12 cellular contexts compared by ENCODE assay signal in genomic region chr3:112639451-112640332, GRCh38. TPM values are rescaled to one million over a fixed set of nuclear protein-coding genes. Genes with fewer than 3 reads are reported as not detected.
DNase-seq lines count a peak whose midpoint lies in the region; ATAC-seq, FAIRE-seq and TF ChIP-seq lines count a peak whose summit lies in the region.
"Had no signal": no experiment of that assay in that cellular context is flagged by ENCODE, and none has a peak within 500 bp of the region (broad histone marks: within the 10 kb centered on the region; RNA-seq: fewer than 3 reads in every experiment).

No MANE protein-coding gene starts in this region.

- H3K4me2 ChIP-seq in astrocyte (ENCODE audit: low read length) (peak overlapping the region; percentile 88), OCI-LY7 (ENCODE audit: low read length) (no peak overlapping the region)

- H3K36me3 Mint-ChIP-seq in astrocyte (ENCODE audit: low read depth, unreplicated experiment), result peaks cover 6% of the 10 kb centered on the region
- H3K36me3 Mint-ChIP-seq in stimulated activated naive B cell treated with anti-CD40 and anti-IgM and Interleukin-4, amounts not matched to agents 10 μg/mL and 1 μg/mL and 100 μg/mL, for 72 hours, result no peaks in the 10 kb centered on the region
- H3K36me3 Mint-ChIP-seq: CD4-positive, CD25-positive, alpha-beta regulatory T cell had no signal

- DNase-seq in BJ (ENCODE audit: low read depth), result no peak
- DNase-seq in astrocyte (ENCODE audit: low read depth), result no peak
- no peak for DNase-seq in left ventricle myocardium inferior
- DNase-seq in gastrocnemius medialis, result no peak
- no peak for DNase-seq in stimulated activated naive B cell treated with anti-CD40 and anti-IgM and Interleukin-4, amounts not matched to agents 10 μg/mL and 1 μg/mL and 100 μg/mL, for 72 hours
- no peak for DNase-seq in effector CD4-positive, alpha-beta T cell
- no peak for DNase-seq in OCI-LY7 (ENCODE audit: low spot score)
- DNase-seq: CD4-positive, CD25-positive, alpha-beta regulatory T cell; NCI-H524 had no signal

- in situ Hi-C loops in gastrocnemius medialis (cut with MboI; ENCODE audit: low sequenced_read_pairs in 4 of 4), result loop anchor here (5.0 to 10.0 kb wide), 5 partner anchors 173 to 348 kb away; partner anchors contain the start of gene CD200R1 (in 1 of the 4)

- H3K27ac Mint-ChIP-seq in astrocyte (ENCODE audit: unreplicated experiment), result peak overlapping the region; percentile 44
- H3K27ac Mint-ChIP-seq in stimulated activated naive B cell treated with anti-CD40 and anti-IgM and Interleukin-4, amounts not matched to agents 10 μg/mL and 1 μg/mL and 100 μg/mL, for 72 hours, result no peak overlapping the region
- H3K27ac Mint-ChIP-seq: CD4-positive, CD25-positive, alpha-beta regulatory T cell had no signal

- no peaks in the 10 kb centered on the region for H3K27me3 ChIP-seq in BJ (ENCODE audit: control insufficient read depth, insufficient read depth, low read length)
- no peaks in the 10 kb centered on the region for H3K27me3 ChIP-seq in astrocyte (ENCODE audit: insufficient read depth, low read length)
- H3K27me3 ChIP-seq in left ventricle myocardium inferior (ENCODE audit: low read depth), result peaks cover 47% of the 10 kb centered on the region
- no peaks in the 10 kb centered on the region for H3K27me3 ChIP-seq in gastrocnemius medialis

- POLR2A ChIA-PET in BJ (lab: Charles Lee), result interaction anchor here (0.6 to 0.8 kb wide), 4 partner anchors 31 to 489 kb away, joined by 3 to 4 read pairs (median 3); no protein-coding TSS in a partner anchor
- POLR2A ChIA-PET in OCI-LY7 (lab: Charles Lee), result interaction anchor here (0.6 to 1.3 kb wide), 3 partner anchors 12 to 612 kb away, joined by 3 to 4 read pairs (median 3); no protein-coding TSS in a partner anchor

- no TSS peak for BruUV-seq in OCI-LY7 (replicated peaks; lab: Mats Ljungman, UMichigan)

- no peak for ATAC-seq in gastrocnemius medialis
- no peak for ATAC-seq in stimulated activated naive B cell treated with anti-CD40 and anti-IgM and Interleukin-4, amounts not matched to agents 10 μg/mL and 1 μg/mL and 100 μg/mL, for 72 hours (replicated peaks)
- no peak for ATAC-seq in HG03039 (IDR thresholded peaks at IDR 0.05; ENCODE audit: unreplicated experiment)

- H4K20me1 ChIP-seq in astrocyte (ENCODE audit: insufficient read depth, low read length) (peaks cover 10% of the 10 kb centered on the region), OCI-LY7 (ENCODE audit: insufficient read depth, low read length) (no peaks in the 10 kb centered on the region)

- peaks cover 40% of the 10 kb centered on the region for H3K4me1 Mint-ChIP-seq in astrocyte (ENCODE audit: low read depth, unreplicated experiment)
- H3K4me1 Mint-ChIP-seq in stimulated activated naive B cell treated with anti-CD40 and anti-IgM and Interleukin-4, amounts not matched to agents 10 μg/mL and 1 μg/mL and 100 μg/mL, for 72 hours, result peaks cover 16 to 22% of the 10 kb centered on the region in 2 donors

- TF ChIP-seq CTCF in BJ (IDR thresholded peaks at IDR 0.05; ENCODE audit: insufficient read depth, low read depth, low read length) (no peak), astrocyte (IDR thresholded peaks at IDR 0.05; ENCODE audit: insufficient read depth, low read depth, low read length) (no peak), left ventricle myocardium inferior (IDR thresholded peaks at IDR 0.05; ENCODE audit: borderline replicate concordance) (no peak), gastrocnemius medialis (IDR thresholded peaks at IDR 0.05 in 4 of 5, conservative IDR thresholded peaks at IDR 0.05 in 1 of 5) (no peak), OCI-LY7 (conservative IDR thresholded peaks at IDR 0.05; ENCODE audit: low read length) (no peak)

- CTCF ChIA-PET in BJ (lab: Yijun Ruan, JAX), result interaction anchor here (0.6 to 9.9 kb wide), 6 partner anchors 12 to 340 kb away, joined by 3 to 155 read pairs (median 4); no protein-coding TSS in a partner anchor
- CTCF ChIA-PET in OCI-LY7 (lab: Charles Lee; ENCODE audit: unreplicated experiment), result no interaction called here

- peak; percentile 88 for FAIRE-seq in astrocyte (lab: Jason Lieb, UNC)
- FAIRE-seq: GM19239 had no signal

- TF ChIP-seq POLR2A in gastrocnemius medialis (IDR thresholded peaks at IDR 0.05), result no peak

- no peaks in the 10 kb centered on the region for H3K27me3 Mint-ChIP-seq in astrocyte (ENCODE audit: low read depth, unreplicated experiment)
- H3K27me3 Mint-ChIP-seq in stimulated activated naive B cell treated with anti-CD40 and anti-IgM and Interleukin-4, amounts not matched to agents 10 μg/mL and 1 μg/mL and 100 μg/mL, for 72 hours, result peaks cover 0 to 4% of the 10 kb centered on the region in 2 donors

- H3K79me2 ChIP-seq in astrocyte (ENCODE audit: insufficient read depth, low read length) (peaks cover 57% of the 10 kb centered on the region), OCI-LY7 (ENCODE audit: insufficient read depth, low read depth, low read length) (no peaks in the 10 kb centered on the region)

- intact Hi-C loops in left ventricle myocardium inferior (cut with micrococcal nuclease), result loop anchor here (5.0 kb wide), 1 partner anchor 173 kb away; no protein-coding TSS in a partner anchor
- intact Hi-C loops in gastrocnemius medialis (cut with DNase I; ENCODE audit: low total_unique reads), result loop anchor here (5.0 kb wide), 1 partner anchor 353 kb away; the partner anchor contains the start of gene GTPBP8
- intact Hi-C loops in OCI-LY7 (cut with micrococcal nuclease; ENCODE audit: unreplicated experiment), result loop anchor here (5.0 kb wide), 1 partner anchor 173 kb away; no protein-coding TSS in a partner anchor

- H3K9me2 ChIP-seq in OCI-LY7 (ENCODE audit: insufficient read depth, low read length), result no peaks in the 10 kb centered on the region

- H3K4me3 Mint-ChIP-seq in astrocyte (ENCODE audit: unreplicated experiment), result no peak overlapping the region
- H3K4me3 Mint-ChIP-seq in stimulated activated naive B cell treated with anti-CD40 and anti-IgM and Interleukin-4, amounts not matched to agents 10 μg/mL and 1 μg/mL and 100 μg/mL, for 72 hours, result no peak overlapping the region
- H3K4me3 Mint-ChIP-seq: CD4-positive, CD25-positive, alpha-beta regulatory T cell had no signal

- H3K9me3 Mint-ChIP-seq in astrocyte (ENCODE audit: unreplicated experiment), result no peaks in the 10 kb centered on the region
- H3K9me3 Mint-ChIP-seq in stimulated activated naive B cell treated with anti-CD40 and anti-IgM and Interleukin-4, amounts not matched to agents 10 μg/mL and 1 μg/mL and 100 μg/mL, for 72 hours, result no peaks in the 10 kb centered on the region
- H3K9me3 Mint-ChIP-seq: CD4-positive, CD25-positive, alpha-beta regulatory T cell had no signal

- no peak overlapping the region for H2AFZ ChIP-seq in astrocyte (ENCODE audit: low read depth, low read length)
- H2AFZ ChIP-seq in OCI-LY7 (ENCODE audit: low read length), result no peak overlapping the region

- peak overlapping the region; percentile 95 for H3K27ac ChIP-seq in astrocyte (ENCODE audit: low read depth, low read length)
- H3K27ac ChIP-seq in left ventricle myocardium inferior (replicated peaks), result peak overlapping the region; percentile 82
- peak overlapping the region; percentile 30 to 69 (median 58) for H3K27ac ChIP-seq in gastrocnemius medialis
- no peak overlapping the region for H3K27ac ChIP-seq in OCI-LY7 (ENCODE audit: low read depth, low read length, poor library complexity, severe bottlenecking)

- peak overlapping the region; percentile 96 for H3K9ac ChIP-seq in astrocyte (ENCODE audit: low read length)

- peaks cover 62% of the 10 kb centered on the region for H3K4me1 ChIP-seq in astrocyte (ENCODE audit: insufficient read depth, low read length)
- peaks cover 25% of the 10 kb centered on the region for H3K4me1 ChIP-seq in left ventricle myocardium inferior
- peaks cover 15 to 22% of the 10 kb centered on the region in 2 donors for H3K4me1 ChIP-seq in gastrocnemius medialis
- H3K4me1 ChIP-seq in OCI-LY7 (ENCODE audit: insufficient read depth, low read length, poor library complexity, severe bottlenecking), result peaks cover 11% of the 10 kb centered on the region
- H3K4me1 ChIP-seq: prostate gland had no signal

- H3K36me3 ChIP-seq in BJ (ENCODE audit: control insufficient read depth, insufficient read depth, low read length), result peaks cover 3% of the 10 kb centered on the region; the same call in 1 of the 2 replicates
- H3K36me3 ChIP-seq in astrocyte (ENCODE audit: insufficient read depth, low read length), result no peaks in the 10 kb centered on the region
- no peaks in the 10 kb centered on the region for H3K36me3 ChIP-seq in left ventricle myocardium inferior
- H3K36me3 ChIP-seq in gastrocnemius medialis, result no peaks in the 10 kb centered on the region
- no peaks in the 10 kb centered on the region for H3K36me3 ChIP-seq in OCI-LY7 (ENCODE audit: insufficient read depth, low read length)
- H3K36me3 ChIP-seq: prostate gland had no signal

- H3K9me3 ChIP-seq in astrocyte (ENCODE audit: insufficient read depth, low read depth, low read length), result no peaks in the 10 kb centered on the region
- H3K9me3 ChIP-seq in left ventricle myocardium inferior (replicated peaks), result no peaks in the 10 kb centered on the region
- H3K9me3 ChIP-seq in gastrocnemius medialis, result no peaks in the 10 kb centered on the region
- no peaks in the 10 kb centered on the region for H3K9me3 ChIP-seq in OCI-LY7 (ENCODE audit: low read length)
- H3K9me3 ChIP-seq: prostate gland had no signal

- H3K4me3 ChIP-seq in BJ (ENCODE audit: low read depth, low read length) (peak overlapping the region; percentile 58), astrocyte (ENCODE audit: insufficient read depth, low read depth, low read length) (peak overlapping the region; percentile 82), left ventricle myocardium inferior (peak overlapping the region; percentile 63), gastrocnemius medialis (peak overlapping the region; percentile 41 to 51 (median 43)), OCI-LY7 (ENCODE audit: low read depth, low read length, poor library complexity, severe bottlenecking) (no peak overlapping the region)

RNA-seq across cellular contexts. Expression of gene CCDC80, which starts 1.3 kb away (rescaled TPM):
- 199 and 291 TPM in 2 replicates for polyA plus RNA-seq in BJ (2011; rRNA removed)
- 156 and 199 TPM in 2 replicates for polyA minus RNA-seq in BJ (2011; rRNA and poly(A)+ RNA removed)
- total RNA-seq in astrocyte, result 272 and 333 TPM in 2 replicates
- 171 TPM for total RNA-seq in left ventricle myocardium inferior
- 10 to 100 TPM in 1 of 4 donors, 1 to 10 TPM in 2, under 1 TPM in 1; 0.63 to 13.5 (median 3.4) TPM for total RNA-seq in gastrocnemius medialis
- 0.15 and 0.63 TPM in 2 replicates for total RNA-seq in OCI-LY7 (2014; rRNA removed; shearing (Covaris generic))
- 0.28 and 0.59 TPM in 2 replicates for total RNA-seq in OCI-LY7 (2022)
- total RNA-seq: CD4-positive, CD25-positive, alpha-beta regulatory T cell had no signal

Comparison
In these comparisons a context has a peak if more than half of its experiments do, and no peak if none do; other contexts are left out.
1. RNA of gene CCDC80, which starts 1.3 kb away (total RNA-seq): 272 to 333 TPM in astrocyte and 171 TPM in left ventricle myocardium inferior (single experiment); 0.63 to 13.5 TPM in gastrocnemius medialis and 0.15 to 0.63 TPM in OCI-LY7; every median in the first group is over 10 times any median in the second.